17 cellular contexts compared by ENCODE assay signal in the genomic region with DNA sequence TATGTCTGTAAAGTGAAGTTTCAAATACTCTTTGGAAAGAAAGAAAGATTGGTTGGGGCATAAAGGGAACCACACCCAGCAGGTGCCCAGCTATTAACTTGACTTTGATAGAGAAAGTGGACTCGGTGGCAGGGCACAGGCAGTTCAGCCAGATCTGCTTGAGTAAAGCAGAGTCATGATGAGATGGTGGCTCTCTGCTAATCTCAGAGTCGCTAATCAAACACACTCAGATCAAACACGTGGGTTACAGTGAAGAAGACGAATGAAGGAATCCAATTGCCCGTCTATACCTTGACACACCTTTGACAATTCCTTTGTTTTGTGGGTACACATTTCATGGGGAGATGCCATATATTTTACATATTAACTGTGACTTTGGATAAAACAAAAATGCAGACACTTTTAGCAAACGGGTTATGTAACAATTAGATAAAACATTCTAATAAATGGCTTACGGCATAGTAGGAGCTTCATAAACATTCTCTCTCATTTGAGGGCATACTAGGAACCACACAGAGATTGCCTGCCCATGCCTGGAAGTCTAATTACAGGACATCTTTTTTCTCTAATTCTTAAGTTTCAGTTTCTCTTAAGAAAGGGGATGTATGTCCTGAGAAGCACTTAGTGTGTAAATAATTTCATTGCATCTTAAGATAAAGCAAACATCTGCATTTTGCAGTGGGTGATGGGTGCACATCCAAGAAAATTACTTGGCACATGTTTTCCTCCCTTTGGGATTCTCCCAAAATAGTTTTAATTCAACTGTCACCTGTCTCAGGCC. TPM values are rescaled to one million over a fixed set of nuclear protein-coding genes. Genes with fewer than 3 reads are reported as not detected.
A peak's percentile ranks its signal among the peaks of the same experiment; 100 is the strongest.
DNase-seq lines count a peak whose midpoint lies in the region; ATAC-seq and TF ChIP-seq lines count a peak whose summit lies in the region.
"Had no signal": no experiment of that assay in that cellular context is flagged by ENCODE, and none has a peak within 500 bp of the region (broad histone marks: within the 10 kb centered on the region; RNA-seq: fewer than 3 reads in every experiment).

No MANE protein-coding gene starts in this region.

- no peak for TF ChIP-seq CTCF in HEK293 (tag by site-specific recombination; IDR thresholded peaks at IDR 0.05)
- TF ChIP-seq CTCF in mucosa of descending colon (IDR thresholded peaks at IDR 0.05): no peak
- TF ChIP-seq CTCF in sigmoid colon (IDR thresholded peaks at IDR 0.05): no peak
- TF ChIP-seq CTCF in breast epithelium (IDR thresholded peaks at IDR 0.05): no peak

- peaks cover 14% of the 10 kb centered on the region for H3K36me3 Mint-ChIP-seq in T-cell

- peaks cover 37 to 55% (median 48%) of the 10 kb centered on the region in 3 donors for H3K4me1 Mint-ChIP-seq in T-cell

- H3K4me3 Mint-ChIP-seq in T-cell: no peak overlapping the region
- H3K4me3 Mint-ChIP-seq: activated CD4-positive, alpha-beta T cell treated with anti-CD3 and anti-CD28 coated beads for 36 hours had no signal

- peak overlapping the region; percentile 11 to 17 for H3K27ac Mint-ChIP-seq in T-cell

- TF ChIP-seq EP300 in sigmoid colon (IDR thresholded peaks at IDR 0.05): no peak

- no peak overlapping the region for H3K27ac ChIP-seq in HEK293 (ENCODE audit: extremely low read depth, low read depth, low read length)
- no peak overlapping the region for H3K27ac ChIP-seq in sigmoid colon
- H3K27ac ChIP-seq in breast epithelium: no peak overlapping the region
- H3K27ac ChIP-seq: ascending aorta, thoracic aorta had no signal

- CTCF ChIA-PET in HEK293 (lab: Yijun Ruan, JAX) (interaction anchor here (1.2 to 2.4 kb wide), 4 partner anchors 10 to 48 kb away, joined by 3 to 10 read pairs (median 6); no protein-coding TSS in a partner anchor), T-cell (lab: Charles Lee) (no interaction called here)

- no peaks in the 10 kb centered on the region for H3K9me3 Mint-ChIP-seq in T-cell

- intact Hi-C loops in mucosa of descending colon (cut with DNase I, micrococcal nuclease): no loop called here
- intact Hi-C loops in sigmoid colon (cut with DNase I): no loop called here
- intact Hi-C loops in breast epithelium (cut with DNase I; ENCODE audit: low total_unique reads): no loop called here

- POLR2A ChIA-PET in HEK293 (lab: Yijun Ruan, JAX): interaction anchor here (0.6 to 2.1 kb wide), 2 partner anchors 17 to 183 kb away, joined by 3 to 6 read pairs; partner anchors contain the start of gene SETD4
- POLR2A ChIA-PET in T-cell (lab: Charles Lee): interaction anchor here in 1 of 2 donors (0.6 kb wide), 1 partner anchor 253 kb away, joined by 4 read pairs; no protein-coding TSS in a partner anchor

- DNase-seq in NCI-H82 (lab: John Stamatoyannopoulos, UW): peak; percentile 45
- no peak for DNase-seq in NCI-H82 treated with DMSO at 0.1 percent for 48 hours (lab: John Stamatoyannopoulos, UW; ENCODE audit: unreplicated experiment)
- no peak for DNase-seq in T-cell
- DNase-seq in mucosa of descending colon: peak in 1 of 3 donors; percentile 52
- no peak for DNase-seq in sigmoid colon
- DNase-seq in kidney tubule cell (ENCODE audit: low spot score): no peak
- DNase-seq in breast epithelium (ENCODE audit: low spot score in 2 of 2): no peak
- DNase-seq: activated CD4-positive, alpha-beta T cell treated with anti-CD3 and anti-CD28 coated beads for 36 hours; activated T-cell treated with anti-CD3 and anti-CD28 coated beads, Interleukin-2, amount 50 U/mL, for 1 hour; mesenchymal stem cell; NCI-H1694; nucleus accumbens; PC-3 had no signal

- H3K4me3 ChIP-seq in HEK293 (ENCODE audit: low read depth, low read length) (no peak overlapping the region), mucosa of descending colon (no peak overlapping the region), sigmoid colon (no peak overlapping the region), breast epithelium (no peak overlapping the region)
- H3K4me3 ChIP-seq: ascending aorta, skin epidermis, thoracic aorta had no signal

- H3K9me3 ChIP-seq in HEK293 (ENCODE audit: control insufficient read depth, insufficient read depth, low read depth, low read length) (no peaks in the 10 kb centered on the region), mucosa of descending colon (no peaks in the 10 kb centered on the region), sigmoid colon (no peaks in the 10 kb centered on the region), breast epithelium (no peaks in the 10 kb centered on the region)
- H3K9me3 ChIP-seq: ascending aorta, thoracic aorta had no signal

- TF ChIP-seq POLR2A in sigmoid colon (IDR thresholded peaks at IDR 0.05) (no peak), breast epithelium (IDR thresholded peaks at IDR 0.05) (no peak)

- H3K4me1 ChIP-seq in HEK293 (ENCODE audit: control insufficient read depth, insufficient read depth, low read length) (no peaks in the 10 kb centered on the region), mucosa of descending colon (ENCODE audit: low read depth) (peaks cover 5% of the 10 kb centered on the region), sigmoid colon (peaks cover 0 to 16% (median 11%) of the 10 kb centered on the region in 4 donors), breast epithelium (peaks cover 0 to 12% of the 10 kb centered on the region in 2 donors)
- H3K4me1 ChIP-seq: ascending aorta had no signal

- H3K27me3 Mint-ChIP-seq in T-cell: no peaks in the 10 kb centered on the region
- H3K27me3 Mint-ChIP-seq: activated CD4-positive, alpha-beta T cell treated with anti-CD3 and anti-CD28 coated beads for 36 hours had no signal

- WGBS in sigmoid colon, 2 donors: 29 to 68% methylated on average over 7 of the region's 7 CpGs

- H3K27me3 ChIP-seq in sigmoid colon (no peaks in the 10 kb centered on the region), breast epithelium (no peaks in the 10 kb centered on the region)
- H3K27me3 ChIP-seq: ascending aorta had no signal

- no peak for ATAC-seq in T-cell (replicated peaks in 1 of 4)
- ATAC-seq in mucosa of descending colon: peak; percentile 76
- ATAC-seq: activated CD4-positive, alpha-beta T cell treated with anti-CD3 and anti-CD28 coated beads for 36 hours; PC-3 had no signal

- H3K36me3 ChIP-seq in HEK293 (ENCODE audit: control insufficient read depth in 2 of 2, insufficient read depth in 1 of 2, low read length in 2 of 2): peaks cover 0 to 15% of the 10 kb centered on the region in 2 experiments; a peak in 2 of 3 replicates
- no peaks in the 10 kb centered on the region for H3K36me3 ChIP-seq in mucosa of descending colon (ENCODE audit: low read depth)
- peaks cover 0 to 8% (median 4%) of the 10 kb centered on the region in 4 donors for H3K36me3 ChIP-seq in sigmoid colon
- no peaks in the 10 kb centered on the region for H3K36me3 ChIP-seq in breast epithelium

TF ChIP-seq in HEK293, 187 proteins besides CTCF, POLR2A, EP300 and RAD21:
- TF ChIP-seq ZIC2 (tag by site-specific recombination; IDR thresholded peaks at IDR 0.05) (no peak), ZBTB17 (tag by site-specific recombination; IDR thresholded peaks at IDR 0.05) (0 out of 2 replicates have a peak, but pooled peaks have one; percentile 18)

RNA-seq across cellular contexts. Expression of gene CBR1, which starts 7.2 kb away (rescaled TPM):
- total RNA-seq in T-cell (10 to 100 TPM in 4 of 5 donors, 1 to 10 TPM in 1; 5.1 to 40.3 (median 21.1) TPM), mucosa of descending colon (10 to 100 TPM; 68.4 to 76.9 (median 69.5) TPM), sigmoid colon (100 to 1,000 TPM; 102 to 264 (median 159) TPM), breast epithelium (100 to 1,000 TPM in 1 of 3 donors, 10 to 100 TPM in 2; 79.5 to 104 (median 85.5) TPM)
- polyA plus RNA-seq in sigmoid colon: 100 to 1,000 TPM; 110 to 214 (median 180) TPM

RNA-seq across cellular contexts. Expression of gene SETD4, which starts 16.7 kb away (rescaled TPM):
- total RNA-seq in T-cell (10 to 100 TPM; 16.5 to 36.4 (median 30.3) TPM), mucosa of descending colon (10 to 100 TPM; 18.9 to 25.7 (median 21.7) TPM), sigmoid colon (10 to 100 TPM; 14.3 to 19.9 (median 14.8) TPM), breast epithelium (10 to 100 TPM; 14.2 to 34.1 (median 25.6) TPM)
- 10 to 100 TPM in 1 of 3 donors, 1 to 10 TPM in 2; 4.8 to 11.0 (median 6.2) TPM for polyA plus RNA-seq in sigmoid colon

RNA-seq across cellular contexts. Expression of gene CBR3, which starts 57.8 kb away (rescaled TPM):
- 10 to 100 TPM in 2 of 5 donors, 1 to 10 TPM in 2, under 1 TPM in 1; 0.85 to 16.1 (median 8.1) TPM for total RNA-seq in T-cell
- 1 to 10 TPM in 2 of 3 donors, under 1 TPM in 1; 0.75 to 5.0 (median 4.1) TPM for total RNA-seq in mucosa of descending colon
- total RNA-seq in sigmoid colon: 10 to 100 TPM in 3 of 4 donors, 1 to 10 TPM in 1; 3.5 to 17.8 (median 15.5) TPM
- 10 to 100 TPM in 1 of 3 donors, 1 to 10 TPM in 2; 2.3 to 10.2 (median 8.9) TPM for polyA plus RNA-seq in sigmoid colon
- total RNA-seq in breast epithelium: 10 to 100 TPM; 15.7 to 29.0 (median 22.1) TPM
